Comparison of ENCODE assay signal across 9 cellular contexts in the genomic region with DNA sequence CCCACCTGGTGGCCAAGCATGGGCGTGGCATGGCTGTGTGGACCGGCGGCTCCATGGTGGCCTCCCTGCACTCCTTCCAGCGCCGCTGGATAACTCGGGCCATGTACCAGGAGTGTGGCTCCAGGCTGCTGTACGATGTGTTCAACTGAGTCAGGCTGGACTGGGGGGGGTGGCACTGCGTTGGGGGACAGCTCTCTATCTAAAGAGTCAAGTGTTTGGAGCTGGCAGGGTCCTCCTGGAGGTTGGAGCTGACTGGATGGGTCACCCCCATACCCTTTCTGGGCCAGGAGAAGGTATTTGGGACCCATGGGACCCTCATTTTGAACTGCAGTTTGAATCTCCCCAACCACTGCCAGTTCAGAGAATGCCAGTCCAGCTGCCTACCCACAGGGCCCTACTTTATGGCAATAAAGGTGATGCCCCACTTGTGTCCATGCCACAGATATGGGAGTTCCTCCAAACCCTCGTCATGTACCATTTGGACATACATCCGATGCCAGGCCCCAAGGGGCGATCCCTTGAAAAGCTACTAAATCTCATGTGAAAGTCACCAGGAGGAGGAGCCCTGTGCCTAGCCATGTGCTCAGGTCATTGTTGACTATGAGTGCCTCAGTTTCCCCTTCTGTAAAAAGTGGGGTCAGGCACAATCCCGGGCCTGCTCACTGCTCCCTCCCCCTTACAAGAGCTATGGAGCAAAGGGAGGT. TPM values are rescaled to one million over a fixed set of nuclear protein-coding genes. Genes with fewer than 3 reads are reported as not detected.
A peak's percentile ranks its signal among the peaks of the same experiment; 100 is the strongest.
DNase-seq lines count a peak whose midpoint lies in the region; ATAC-seq and TF ChIP-seq lines count a peak whose summit lies in the region.
"Had no signal": no experiment of that assay in that cellular context is flagged by ENCODE, and none has a peak within 500 bp of the region (broad histone marks: within the 10 kb centered on the region; RNA-seq: fewer than 3 reads in every experiment).

No MANE protein-coding gene starts in this region.

- no peak; the same call in 1 of the 2 replicates for TF ChIP-seq RAD21 in HCT116 (IDR thresholded peaks at IDR 0.05; ENCODE audit: low read depth)

- ATAC-seq in HCT116 (peak; percentile 35), HG02981 (IDR thresholded peaks at IDR 0.05; ENCODE audit: unreplicated experiment) (no peak)
- ATAC-seq in stimulated activated effector memory CD8-positive, alpha-beta T cell treated with anti-CD3 and anti-CD28 coated beads, Interleukin-12 subunit alpha, Interleukin-12 subunit beta, amount 100 ng/mL, for 72 hours = peak; percentile 71

- H3K27ac Mint-ChIP-seq in Calu3 (ENCODE audit: unreplicated experiment) = peak overlapping the region; percentile 37
- peak overlapping the region; percentile 97 for H3K27ac Mint-ChIP-seq in stimulated activated effector memory CD8-positive, alpha-beta T cell treated with anti-CD3 and anti-CD28 coated beads, Interleukin-12 subunit alpha, Interleukin-12 subunit beta, amount 100 ng/mL, for 72 hours

- H3K4me1 Mint-ChIP-seq in Calu3 (ENCODE audit: low read depth, unreplicated experiment) = peaks cover 40% of the 10 kb centered on the region
- peaks cover 51% of the 10 kb centered on the region for H3K4me1 Mint-ChIP-seq in stimulated activated effector memory CD8-positive, alpha-beta T cell treated with anti-CD3 and anti-CD28 coated beads, Interleukin-12 subunit alpha, Interleukin-12 subunit beta, amount 100 ng/mL, for 72 hours

- no peak overlapping the region for H3K9ac ChIP-seq in HCT116 (ENCODE audit: low read length)

- BruUV-seq in Calu3 (replicated peaks; lab: Mats Ljungman, UMichigan) = TSS peak; percentile 35
- no TSS peak for BruUV-seq in HCT116 (replicated peaks; lab: Mats Ljungman, UMichigan)

- H3K4me2 ChIP-seq in HCT116 (ENCODE audit: low read length) = no peak overlapping the region

- CTCF ChIA-PET in Calu3 (lab: Charles Lee) = interaction anchor here (0.6 to 3.4 kb wide), 19 partner anchors 8 to 922 kb away, joined by 3 to 47 read pairs (median 4); partner anchors contain the start of genes CBFA2T2 and CDK5RAP1
- CTCF ChIA-PET in HCT116 (lab: Charles Lee) = interaction anchor here (0.7 to 0.9 kb wide), 3 partner anchors 11 to 211 kb away, joined by 3 to 4 read pairs (median 3); no protein-coding TSS in a partner anchor

- H3K36me3 ChIP-seq in HCT116 (ENCODE audit: control insufficient read depth in 1 of 2, insufficient read depth in 2 of 2, low read length in 2 of 2) = peaks cover 10 to 23% of the 10 kb centered on the region in 2 experiments; a peak in 3 of 4 replicates

- peak overlapping the region; percentile 77 for H3K4me3 Mint-ChIP-seq in Calu3 (ENCODE audit: low read depth, unreplicated experiment)
- peak overlapping the region; percentile 96 for H3K4me3 Mint-ChIP-seq in stimulated activated effector memory CD8-positive, alpha-beta T cell treated with anti-CD3 and anti-CD28 coated beads, Interleukin-12 subunit alpha, Interleukin-12 subunit beta, amount 100 ng/mL, for 72 hours

- H3K9me2 ChIP-seq in HCT116 (ENCODE audit: insufficient read depth) = no peaks in the 10 kb centered on the region

- H3K27me3 Mint-ChIP-seq in Calu3 (ENCODE audit: unreplicated experiment) = no peaks in the 10 kb centered on the region

- intact Hi-C loops in Calu3 (cut with micrococcal nuclease; ENCODE audit: unreplicated experiment) = loop anchor here (1.0 to 10.0 kb wide), 4 partner anchors 64 to 447 kb away; partner anchors contain the start of genes CDK5RAP1, EIF2S2 and ZNF341
- intact Hi-C loops in HCT116 (cut with micrococcal nuclease) = loop anchor here (5.0 kb wide), 1 partner anchor 211 kb away; no protein-coding TSS in a partner anchor

- H3K4me3 ChIP-seq in HCT116 (replicated peaks in 1 of 2; ENCODE audit: low read depth in 1 of 2, low read length in 2 of 2) (no peak overlapping the region), mononuclear cell (ENCODE audit: low read length) (peak overlapping the region; percentile 35)

- POLR2A ChIA-PET in HCT116 (lab: Charles Lee) = no interaction called here

- H3K4me1 ChIP-seq in HCT116 (ENCODE audit: control insufficient read depth in 1 of 2, insufficient read depth in 2 of 2, low read length in 2 of 2) = peaks cover 16 to 23% of the 10 kb centered on the region in 2 experiments
- peaks cover 41% of the 10 kb centered on the region for H3K4me1 ChIP-seq in mononuclear cell (ENCODE audit: insufficient read depth, low read length)

- H3K36me3 Mint-ChIP-seq in Calu3 (ENCODE audit: insufficient read depth, unreplicated experiment) = peaks cover 63% of the 10 kb centered on the region
- peaks cover 18% of the 10 kb centered on the region for H3K36me3 Mint-ChIP-seq in stimulated activated effector memory CD8-positive, alpha-beta T cell treated with anti-CD3 and anti-CD28 coated beads, Interleukin-12 subunit alpha, Interleukin-12 subunit beta, amount 100 ng/mL, for 72 hours

- no peak for TF ChIP-seq POLR2A in HCT116 (IDR thresholded peaks at IDR 0.05; ENCODE audit: borderline replicate concordance, extremely low read depth, insufficient read depth, insufficient read length)

- H3K9me3 Mint-ChIP-seq in Calu3 (ENCODE audit: low read depth, unreplicated experiment) = no peaks in the 10 kb centered on the region
- H3K9me3 Mint-ChIP-seq in stimulated activated effector memory CD8-positive, alpha-beta T cell treated with anti-CD3 and anti-CD28 coated beads, Interleukin-12 subunit alpha, Interleukin-12 subunit beta, amount 100 ng/mL, for 72 hours = no peaks in the 10 kb centered on the region

- DNase-seq in Calu3 = no peak
- no peak for DNase-seq in HCT116 (ENCODE audit: low read depth, low spot score)
- DNase-seq in SKM-1 treated with dmso at 0.1 percent for 144 hours (lab: John Stamatoyannopoulos, UW; ENCODE audit: unreplicated experiment) = peak; percentile 78
- peak in 19 of 61 donors; percentile 11 to 81 (median 49) for DNase-seq in caudate nucleus (lab: John Stamatoyannopoulos, UW)
- DNase-seq in stimulated activated effector memory CD8-positive, alpha-beta T cell treated with anti-CD3 and anti-CD28 coated beads, Interleukin-12 subunit alpha, Interleukin-12 subunit beta, amount 100 ng/mL, for 72 hours (ENCODE audit: low spot score in 2 of 2) = no peak
- DNase-seq in dedifferentiated amniotic fluid mesenchymal stem cell (ENCODE audit: extremely low spot score) = no peak

- TF ChIP-seq CTCF in Calu3 (IDR thresholded peaks at IDR 0.05; ENCODE audit: unreplicated experiment) = no peak
- peak in 2 of 3 experiments; percentile 74 to 76; a peak in 4 of 6 replicates for TF ChIP-seq CTCF in HCT116 (IDR thresholded peaks at IDR 0.05 in 2 of 3, conservative IDR thresholded peaks at IDR 0.05 in 1 of 3; ENCODE audit: borderline replicate concordance in 1 of 3, insufficient read depth in 1 of 3, low read depth in 2 of 3, low read length in 2 of 3)

- H4K20me1 ChIP-seq in HCT116 (ENCODE audit: insufficient read depth) = no peaks in the 10 kb centered on the region

- RAD21 ChIA-PET in HCT116 (lab: Charles Lee; ENCODE audit: low non-redundant PET in 1 of 2, low total read pairs in 2 of 2, uncharacterized antibody in 2 of 2, unreplicated experiment in 2 of 2) = interaction anchor here (0.6 to 1.1 kb wide), 2 partner anchors 267 to 441 kb away, joined by 3 to 4 read pairs; partner anchors contain the start of gene CDK5RAP1 (in 1 of the 2)

- no peaks in the 10 kb centered on the region for H3K27me3 ChIP-seq in HCT116 (ENCODE audit: insufficient read depth, low read length)
- H3K27me3 ChIP-seq in mononuclear cell (ENCODE audit: insufficient read depth, low read length) = no peaks in the 10 kb centered on the region

- no peaks in the 10 kb centered on the region for H3K9me3 ChIP-seq in HCT116 (ENCODE audit: control insufficient read depth in 1 of 2, insufficient read depth in 1 of 2, low read depth in 1 of 2, low read length in 2 of 2)
- no peaks in the 10 kb centered on the region for H3K9me3 ChIP-seq in mononuclear cell (ENCODE audit: low read depth, low read length)

- H3K27ac ChIP-seq in HCT116 (ENCODE audit: low read depth, low read length) = no peak overlapping the region; the same call in 1 of the 2 replicates
- peak overlapping the region; percentile 70 for H3K27ac ChIP-seq in caudate nucleus (ENCODE audit: low read depth, low read length)

- H2AFZ ChIP-seq in HCT116 (ENCODE audit: low read depth, low read length, poor library complexity, severe bottlenecking) = no peak overlapping the region

- H3K79me2 ChIP-seq in HCT116 (ENCODE audit: insufficient read depth, low read length) = peaks cover 18% of the 10 kb centered on the region; the same call in 1 of the 2 replicates

TF ChIP-seq in HCT116, 20 proteins besides CTCF, POLR2A, EP300 and RAD21:
- no peak for TF ChIP-seq EZH2 (IDR thresholded peaks at IDR 0.05)
- TF ChIP-seq, protein P1, sequence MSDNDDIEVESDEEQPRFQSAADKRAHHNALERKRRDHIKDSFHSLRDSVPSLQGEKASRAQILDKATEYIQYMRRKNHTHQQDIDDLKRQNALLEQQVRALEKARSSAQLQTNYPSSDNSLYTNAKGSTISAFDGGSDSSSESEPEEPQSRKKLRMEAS (IDR thresholded peaks at IDR 0.05) = no peak
- TF ChIP-seq YY1 (IDR thresholded peaks at IDR 0.05; ENCODE audit: extremely low read depth, insufficient replicate concordance, low read depth, low read length) = no peak

RNA-seq across cellular contexts. Expression of gene ACTL10, which starts 1.5 kb away (rescaled TPM):
- total RNA-seq in Calu3 (2022) (5.4 and 7.3 TPM in 2 replicates), HCT116 (2021; ENCODE audit: unreplicated experiment) (0.22 TPM), mononuclear cell (0.42 TPM)
- 0.06 and 0.07 TPM in 2 replicates for polyA plus RNA-seq in HCT116 (2012)

RNA-seq across cellular contexts. Expression of gene NECAB3, which starts 6.0 kb away (rescaled TPM):
- 65.5 and 80.8 TPM in 2 replicates for total RNA-seq in Calu3 (2022)
- 48.1 TPM for total RNA-seq in HCT116 (2021; ENCODE audit: unreplicated experiment)
- polyA plus RNA-seq in HCT116 (2012) = 27.2 and 28.1 TPM in 2 replicates
- 4.6 TPM for total RNA-seq in mononuclear cell

RNA-seq across cellular contexts. Expression of gene C20orf144, which starts 6.1 kb away (rescaled TPM):
- total RNA-seq in Calu3 (2022) = 0.45 and 0.76 TPM in 2 replicates
- 0.37 TPM for total RNA-seq in HCT116 (2021; ENCODE audit: unreplicated experiment)
- 0.15 and 0.20 TPM in 2 replicates for polyA plus RNA-seq in HCT116 (2012)
- total RNA-seq in mononuclear cell = 0.21 TPM
- total RNA-seq: subcutaneous adipose tissue had no signal

RNA-seq across cellular contexts. Expression of gene E2F1, which starts 17.9 kb away (rescaled TPM):
- total RNA-seq in Calu3 (2022) = 56.9 and 62.3 TPM in 2 replicates
- 30.9 TPM for total RNA-seq in HCT116 (2021; ENCODE audit: unreplicated experiment)
- 13.9 and 17.0 TPM in 2 replicates for polyA plus RNA-seq in HCT116 (2012)
- 2.0 TPM for total RNA-seq in mononuclear cell

RNA-seq across cellular contexts. Expression of gene PXMP4, which starts 51.9 kb away (rescaled TPM):
- 18.7 and 20.3 TPM in 2 replicates for total RNA-seq in Calu3 (2022)
- total RNA-seq in HCT116 (2021; ENCODE audit: unreplicated experiment) = 9.6 TPM
- polyA plus RNA-seq in HCT116 (2012) = 7.8 and 10.9 TPM in 2 replicates
- 2.4 TPM for total RNA-seq in mononuclear cell
